ENCODE assay signal across 12 cellular contexts in the genomic region with DNA sequence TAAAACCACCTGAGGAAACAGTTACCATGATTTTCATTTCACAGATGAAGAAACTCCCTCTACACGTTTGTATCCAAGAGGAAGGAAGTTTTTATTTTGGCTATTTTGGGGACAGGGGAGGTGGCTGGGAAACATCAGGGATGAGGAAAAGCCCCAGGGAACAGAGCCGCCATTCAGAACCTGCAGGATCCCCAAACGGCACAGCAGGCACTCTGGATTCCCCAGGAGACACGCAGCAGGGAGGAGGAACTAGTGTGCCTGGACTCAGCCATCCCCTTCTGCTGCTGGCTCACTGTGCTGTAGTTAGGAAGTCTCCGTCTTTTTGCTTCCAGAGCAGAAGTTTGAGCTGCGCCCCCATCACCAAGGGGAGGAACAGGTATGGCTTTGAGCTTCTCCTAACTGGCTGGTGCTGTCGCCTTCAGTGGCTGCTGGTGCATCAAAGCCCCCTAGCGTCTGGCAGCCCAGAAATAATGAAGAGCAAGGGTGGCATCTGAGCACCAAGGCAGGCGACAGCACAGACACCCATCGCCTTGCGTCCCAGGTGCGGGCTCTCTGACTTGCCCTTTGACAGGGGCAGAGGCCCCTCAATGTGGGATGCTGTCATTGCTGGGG. TPM values are rescaled to one million over a fixed set of nuclear protein-coding genes. Genes with fewer than 3 reads are reported as not detected.
DNase-seq lines count a peak whose midpoint lies in the region; FAIRE-seq and TF ChIP-seq lines count a peak whose summit lies in the region.
"Had no signal": no experiment of that assay in that cellular context is flagged by ENCODE, and none has a peak within 500 bp of the region (broad histone marks: within the 10 kb centered on the region; RNA-seq: fewer than 3 reads in every experiment).

No MANE protein-coding gene starts in this region.

- H3K4me1 ChIP-seq in HEK293 (ENCODE audit: control insufficient read depth, insufficient read depth, low read length) (peaks cover 17% of the 10 kb centered on the region), keratinocyte (ENCODE audit: control insufficient read depth, extremely low read depth, insufficient read depth, low read length) (peaks cover 49% of the 10 kb centered on the region), subcutaneous abdominal adipose tissue (ENCODE audit: control insufficient read depth in 5 of 5, insufficient read depth in 5 of 5, low read length in 5 of 5) (peaks cover 36 to 85% (median 77%) of the 10 kb centered on the region in 5 donors)

- DNase-seq in keratinocyte (ENCODE audit: low read depth, low spot score): no peak
- DNase-seq in NCI-H2107 (lab: John Stamatoyannopoulos, UW): no peak
- DNase-seq in AG20443 (ENCODE audit: low spot score): no peak
- no peak for DNase-seq in putamen (ENCODE audit: low spot score)
- DNase-seq: erythroblast; NCI-H1092; NCI-H526; stimulated activated CD4-positive, alpha-beta T cell treated with anti-CD3 and anti-CD28 coated beads, Interleukin-4, amount 100 ng/mL, for 1 hour had no signal

- TF ChIP-seq CTCF in HEK293 (tag by site-specific recombination; IDR thresholded peaks at IDR 0.05) (0 out of 2 replicates have a peak, but pooled peaks have one; percentile 7), keratinocyte (optimal IDR thresholded peaks at IDR 0.05 in 1 of 3, IDR thresholded peaks at IDR 0.05 in 1 of 3, conservative IDR thresholded peaks at IDR 0.05 in 1 of 3; ENCODE audit: extremely low read depth in 1 of 3, insufficient read depth in 2 of 3, low read length in 3 of 3) (peak in 2 of 3 experiments; percentile 11 to 18)

- H3K9me3 ChIP-seq in HEK293 (ENCODE audit: control insufficient read depth, insufficient read depth, low read depth, low read length) (no peaks in the 10 kb centered on the region), keratinocyte (ENCODE audit: control insufficient read depth, low read depth, low read length) (no peaks in the 10 kb centered on the region), subcutaneous abdominal adipose tissue (ENCODE audit: control insufficient read depth in 5 of 5, low read length in 5 of 5) (no peaks in the 10 kb centered on the region)

- FAIRE-seq in keratinocyte (lab: Jason Lieb, UNC): no peak

- H3K36me3 ChIP-seq in HEK293 (ENCODE audit: control insufficient read depth in 2 of 2, insufficient read depth in 1 of 2, low read length in 2 of 2): peaks cover 5 to 35% of the 10 kb centered on the region in 2 experiments; a peak in 2 of 3 replicates
- peaks cover 2 to 8% of the 10 kb centered on the region in 2 experiments for H3K36me3 ChIP-seq in keratinocyte (ENCODE audit: control insufficient read depth in 2 of 2, extremely low read depth in 1 of 2, insufficient read depth in 2 of 2, low read length in 2 of 2)
- H3K36me3 ChIP-seq in subcutaneous abdominal adipose tissue (ENCODE audit: control insufficient read depth in 5 of 5, insufficient read depth in 5 of 5, low read length in 5 of 5): peaks cover 0 to 10% (median 2%) of the 10 kb centered on the region in 5 donors

- POLR2A ChIA-PET in HEK293 (lab: Yijun Ruan, JAX): interaction anchor here (1.0 to 1.5 kb wide), 2 partner anchors 9 to 16 kb away, joined by 5 to 8 read pairs; no protein-coding TSS in a partner anchor

- H3K4me3 ChIP-seq in HEK293 (ENCODE audit: low read depth, low read length) (no peak overlapping the region), keratinocyte (ENCODE audit: control insufficient read depth in 2 of 3, extremely low read depth in 1 of 3, insufficient read depth in 2 of 3, low read depth in 1 of 3, low read length in 3 of 3) (peak overlapping the region in 2 of 3 experiments; percentile 0 to 40), subcutaneous abdominal adipose tissue (ENCODE audit: low read depth in 1 of 5, low read length in 5 of 5) (peak overlapping the region in 1 of 5 donors; percentile 6)

- CTCF ChIA-PET in HEK293 (lab: Yijun Ruan, JAX): interaction anchor here (0.8 to 2.4 kb wide), 3 partner anchors 27 to 74 kb away, joined by 3 to 8 read pairs (median 5); a partner anchor contains a TSS

- H3K79me2 ChIP-seq in keratinocyte (ENCODE audit: control insufficient read depth, insufficient read depth, low read length): peaks cover 79% of the 10 kb centered on the region

- no peak overlapping the region for H3K27ac ChIP-seq in HEK293 (ENCODE audit: extremely low read depth, low read depth, low read length)
- peak overlapping the region; percentile 65 for H3K27ac ChIP-seq in angular gyrus (ENCODE audit: low read depth, low read length)
- H3K27ac ChIP-seq in keratinocyte (ENCODE audit: control insufficient read depth, insufficient read depth, low read length): peak overlapping the region; percentile 43
- peak overlapping the region; percentile 96 for H3K27ac ChIP-seq in subcutaneous abdominal adipose tissue (ENCODE audit: low read depth, low read length)
- H3K27ac ChIP-seq: HL-60 had no signal

- peaks cover 2% of the 10 kb centered on the region for H3K9me1 ChIP-seq in keratinocyte (ENCODE audit: control insufficient read depth, extremely low read depth, insufficient read depth, low read length)

- H4K20me1 ChIP-seq in keratinocyte (ENCODE audit: control insufficient read depth, extremely low read depth, insufficient read depth, low read length): no peaks in the 10 kb centered on the region

- peak overlapping the region; percentile 7 for H3K9ac ChIP-seq in keratinocyte (ENCODE audit: control insufficient read depth, extremely low read depth, insufficient read depth, low read length)
- H3K9ac ChIP-seq in subcutaneous abdominal adipose tissue (ENCODE audit: low read length in 5 of 5): peak overlapping the region in 1 of 5 donors; percentile 59

- H2AFZ ChIP-seq in keratinocyte (ENCODE audit: control insufficient read depth, low read length): no peak overlapping the region

- H3K4me2 ChIP-seq in keratinocyte (ENCODE audit: control insufficient read depth, extremely low read depth, insufficient read depth, low read depth, low read length): peak overlapping the region; percentile 50

- no peaks in the 10 kb centered on the region for H3K27me3 ChIP-seq in keratinocyte (ENCODE audit: control insufficient read depth, extremely low read depth, insufficient read depth, low read length)
- peaks cover 0 to 3% (median 0%) of the 10 kb centered on the region in 5 donors for H3K27me3 ChIP-seq in subcutaneous abdominal adipose tissue (ENCODE audit: control insufficient read depth in 5 of 5, insufficient read depth in 4 of 5, low read length in 5 of 5)

- dilution Hi-C loops in keratinocyte (cut with MboI; ENCODE audit: extremely low pct_ligation_motif_present, low sequenced_read_pairs): no loop called here

TF ChIP-seq in HEK293, 187 proteins besides CTCF, POLR2A, EP300 and RAD21 (continues in another document):
- TF ChIP-seq, protein P1, sequence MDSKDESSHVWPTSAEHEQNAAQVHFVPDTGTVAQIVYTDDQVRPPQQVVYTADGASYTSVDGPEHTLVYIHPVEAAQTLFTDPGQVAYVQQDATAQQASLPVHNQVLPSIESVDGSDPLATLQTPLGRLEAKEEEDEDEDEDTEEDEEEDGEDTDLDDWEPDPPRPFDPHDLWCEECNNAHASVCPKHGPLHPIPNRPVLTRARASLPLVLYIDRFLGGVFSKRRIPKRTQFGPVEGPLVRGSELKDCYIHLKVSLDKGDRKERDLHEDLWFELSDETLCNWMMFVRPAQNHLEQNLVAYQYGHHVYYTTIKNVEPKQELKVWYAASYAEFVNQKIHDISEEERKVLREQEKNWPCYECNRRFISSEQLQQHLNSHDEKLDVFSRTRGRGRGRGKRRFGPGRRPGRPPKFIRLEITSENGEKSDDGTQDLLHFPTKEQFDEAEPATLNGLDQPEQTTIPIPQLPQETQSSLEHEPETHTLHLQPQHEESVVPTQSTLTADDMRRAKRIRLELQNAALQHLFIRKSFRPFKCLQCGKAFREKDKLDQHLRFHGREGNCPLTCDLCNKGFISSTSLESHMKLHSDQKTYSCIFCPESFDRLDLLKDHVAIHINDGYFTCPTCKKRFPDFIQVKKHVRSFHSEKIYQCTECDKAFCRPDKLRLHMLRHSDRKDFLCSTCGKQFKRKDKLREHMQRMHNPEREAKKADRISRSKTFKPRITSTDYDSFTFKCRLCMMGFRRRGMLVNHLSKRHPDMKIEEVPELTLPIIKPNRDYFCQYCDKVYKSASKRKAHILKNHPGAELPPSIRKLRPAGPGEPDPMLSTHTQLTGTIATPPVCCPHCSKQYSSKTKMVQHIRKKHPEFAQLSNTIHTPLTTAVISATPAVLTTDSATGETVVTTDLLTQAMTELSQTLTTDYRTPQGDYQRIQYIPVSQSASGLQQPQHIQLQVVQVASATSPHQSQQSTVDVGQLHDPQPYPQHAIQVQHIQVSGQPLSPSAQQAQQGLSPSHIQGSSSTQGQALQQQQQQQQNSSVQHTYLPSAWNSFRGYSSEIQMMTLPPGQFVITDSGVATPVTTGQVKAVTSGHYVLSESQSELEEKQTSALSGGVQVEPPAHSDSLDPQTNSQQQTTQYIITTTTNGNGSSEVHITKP (tag by site-specific recombination; IDR thresholded peaks at IDR 0.05): no peak
- TF ChIP-seq ZNF266 (tag by site-specific recombination; IDR thresholded peaks at IDR 0.05; ENCODE audit: low read depth): no peak

RNA-seq across cellular contexts. Expression of a gene that starts 4.2 kb away (rescaled TPM):
- polyA plus RNA-seq in keratinocyte: 89.0 to 109 TPM (median 99.8 TPM) in 3 replicates
- polyA plus RNA-seq in keratinocyte (2011; ENCODE audit: low read depth): 46.1 TPM
- polyA plus RNA-seq in keratinocyte (2011; cell fraction: cytosol; rRNA removed): 92.6 and 132 TPM in 2 replicates
- 83.4 and 109 TPM in 2 replicates for polyA plus RNA-seq in keratinocyte (2011; cell fraction: nucleus; rRNA removed)
- 80.8 and 130 TPM in 2 replicates for polyA plus RNA-seq in keratinocyte (2012; ENCODE audit: low replicate concordance)
- polyA minus RNA-seq in keratinocyte: 118 to 256 TPM (median 164 TPM) in 3 replicates
- polyA minus RNA-seq in keratinocyte (2011; cell fraction: cytosol; rRNA and poly(A)+ RNA removed): 175 TPM
- polyA minus RNA-seq in keratinocyte (2011; cell fraction: nucleus; rRNA and poly(A)+ RNA removed): 56.7 and 65.0 TPM in 2 replicates

RNA-seq across cellular contexts. Expression of a gene that starts 26.6 kb away (rescaled TPM):
- polyA plus RNA-seq in keratinocyte: 7.0 to 10.2 TPM (median 7.3 TPM) in 3 replicates
- polyA plus RNA-seq in keratinocyte (2011; ENCODE audit: low read depth): 4.0 TPM
- 4.4 and 5.9 TPM in 2 replicates for polyA plus RNA-seq in keratinocyte (2011; cell fraction: cytosol; rRNA removed)
- polyA plus RNA-seq in keratinocyte (2011; cell fraction: nucleus; rRNA removed): 19.2 and 21.7 TPM in 2 replicates
- polyA plus RNA-seq in keratinocyte (2012; ENCODE audit: low replicate concordance): 7.0 and 8.9 TPM in 2 replicates
- 5.8 to 11.3 TPM (median 6.8 TPM) in 3 replicates for polyA minus RNA-seq in keratinocyte
- polyA minus RNA-seq in keratinocyte (2011; cell fraction: cytosol; rRNA and poly(A)+ RNA removed): 6.7 TPM
- 4.5 and 5.8 TPM in 2 replicates for polyA minus RNA-seq in keratinocyte (2011; cell fraction: nucleus; rRNA and poly(A)+ RNA removed)

RNA-seq across cellular contexts. Expression of a gene that starts 38.9 kb away (rescaled TPM):
- polyA plus RNA-seq in keratinocyte: 0.03 to 0.17 TPM (median 0.04 TPM) in 3 replicates
- polyA plus RNA-seq in keratinocyte (2011; ENCODE audit: low read depth): 0.44 TPM
- 0.06 and 0.15 TPM in 2 replicates for polyA plus RNA-seq in keratinocyte (2011; cell fraction: cytosol; rRNA removed)
- 0.41 and 0.45 TPM in 2 replicates for polyA plus RNA-seq in keratinocyte (2011; cell fraction: nucleus; rRNA removed)
- polyA plus RNA-seq in keratinocyte (2012; ENCODE audit: low replicate concordance): 0.14 and 0.28 TPM in 2 replicates
- 0.07 to 1.3 TPM in 2 of 3 replicates, not detected in the other for polyA minus RNA-seq in keratinocyte
- 0.58 TPM for polyA minus RNA-seq in keratinocyte (2011; cell fraction: cytosol; rRNA and poly(A)+ RNA removed)
- 0.21 TPM in 1 of 2 replicates, not detected in the other for polyA minus RNA-seq in keratinocyte (2011; cell fraction: nucleus; rRNA and poly(A)+ RNA removed)
